Comparison of ENCODE assay signal across 9 cellular contexts in genomic region chr4:93654276-93654675, GRCh38.
"Had no signal": no experiment of that assay in that cellular context is flagged by ENCODE, and none has a peak within 500 bp of the region (broad histone marks: within the 10 kb centered on the region; RNA-seq: fewer than 3 reads in every experiment).

No MANE protein-coding gene starts in this region.

- H3K4me3 ChIP-seq: GM23248, HAP-1 had no signal

- H3K27ac Mint-ChIP-seq: HFFc6, IgD-negative memory B cell had no signal

- H3K36me3 ChIP-seq: HAP-1 had no signal

- H3K4me1 Mint-ChIP-seq: IgD-negative memory B cell had no signal

- H3K9me3 Mint-ChIP-seq: IgD-negative memory B cell had no signal

- H3K27me3 Mint-ChIP-seq: IgD-negative memory B cell had no signal

- H3K27ac ChIP-seq: GM23248, HL-60 had no signal

- DNase-seq: GM23248, GOT3, H7, HFFc6, KBM-7 had no signal

- ATAC-seq: HCT116 had no signal

- H3K4me3 Mint-ChIP-seq: HFFc6, IgD-negative memory B cell had no signal

- H3K9ac ChIP-seq: GM23248 had no signal

- H3K36me3 Mint-ChIP-seq: IgD-negative memory B cell had no signal

- H3K9me3 ChIP-seq: HAP-1 had no signal
